In the genomic region with DNA sequence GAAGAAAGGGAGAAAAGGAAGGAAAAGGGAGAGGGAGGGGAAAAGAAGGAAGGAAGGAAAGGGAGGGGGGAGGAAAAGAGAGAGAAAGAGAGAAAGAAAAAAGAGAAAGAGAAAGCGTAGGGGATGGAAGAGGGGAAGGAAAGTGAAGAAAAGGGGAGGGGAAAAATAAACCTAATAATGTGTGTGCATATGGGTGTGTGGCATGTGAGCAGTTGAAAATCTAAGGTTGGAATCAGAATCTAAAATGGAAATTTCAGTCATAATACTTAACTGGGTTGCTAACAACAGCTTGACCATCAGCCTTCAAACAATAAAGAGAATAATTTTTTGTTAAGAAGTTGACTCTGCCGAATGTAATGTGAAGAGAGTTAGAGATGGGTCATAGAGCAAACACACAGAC, we compare ENCODE assay signal across 27 cellular contexts.
"Had no signal": no experiment of that assay in that cellular context is flagged by ENCODE, and none has a peak within 500 bp of the region (broad histone marks: within the 10 kb centered on the region; RNA-seq: fewer than 3 reads in every experiment).

No MANE protein-coding gene starts in this region.

- H3K36me3 Mint-ChIP-seq: mesothelial cell of epicardium had no signal

- DNase-seq: colonic mucosa; cortex of kidney; effector CD8-positive, alpha-beta T cell; effector memory CD8-positive, alpha-beta T cell; endodermal cell; erythroblast; esophagus squamous epithelium; foreskin fibroblast; foreskin melanocyte; gastrocnemius medialis; glutamatergic neuron; head of caudate nucleus; heart right ventricle; hippocampal formation; left cardiac atrium; left lung; left ventricle myocardium superior; lower lobe of right lung; mesenchymal stem cell; mucosa of descending colon had no signal

- H3K4me1 ChIP-seq: colonic mucosa, esophagus squamous epithelium, gastrocnemius medialis, heart right ventricle, left lung, lower lobe of right lung had no signal

- H3K27ac ChIP-seq: colonic mucosa, epithelial cell of prostate, esophagus squamous epithelium, gastrocnemius medialis, heart right ventricle, left lung, lower lobe of right lung had no signal

- H3K4me3 Mint-ChIP-seq: dendritic cell treated with granulocyte-macrophage colony-stimulating factor and Interleukin-4, amounts not matched to agents 40 ng/mL and 50 ng/mL, for 4 days; effector memory CD8-positive, alpha-beta T cell; endodermal cell; mesothelial cell of epicardium had no signal

- ATAC-seq: effector memory CD8-positive, alpha-beta T cell; esophagus mucosa; gastrocnemius medialis; heart right ventricle; left cardiac atrium; left lung; left ventricle myocardium superior; lower lobe of right lung; mucosa of descending colon had no signal

- H3K9me3 ChIP-seq: colonic mucosa, esophagus squamous epithelium, gastrocnemius medialis, heart right ventricle, left lung, lower lobe of right lung, mucosa of descending colon had no signal

- FAIRE-seq: endometrium, islet of Langerhans, keratinocyte had no signal

- H3K27ac Mint-ChIP-seq: dendritic cell treated with granulocyte-macrophage colony-stimulating factor and Interleukin-4, amounts not matched to agents 40 ng/mL and 50 ng/mL, for 4 days; effector memory CD8-positive, alpha-beta T cell; endodermal cell; mesothelial cell of epicardium had no signal

- H3K36me3 ChIP-seq: colonic mucosa, esophagus squamous epithelium, gastrocnemius medialis, heart right ventricle, left lung, lower lobe of right lung had no signal

- H3K27me3 ChIP-seq: colonic mucosa, esophagus squamous epithelium, gastrocnemius medialis, heart right ventricle, left lung had no signal

- H3K4me3 ChIP-seq: colonic mucosa, esophagus squamous epithelium, gastrocnemius medialis, heart right ventricle, left lung, lower lobe of right lung, mucosa of descending colon had no signal

- H3K9me3 Mint-ChIP-seq: dendritic cell treated with granulocyte-macrophage colony-stimulating factor and Interleukin-4, amounts not matched to agents 40 ng/mL and 50 ng/mL, for 4 days; effector memory CD8-positive, alpha-beta T cell; mesothelial cell of epicardium had no signal
